17 cellular contexts compared by ENCODE assay signal in the genomic region with DNA sequence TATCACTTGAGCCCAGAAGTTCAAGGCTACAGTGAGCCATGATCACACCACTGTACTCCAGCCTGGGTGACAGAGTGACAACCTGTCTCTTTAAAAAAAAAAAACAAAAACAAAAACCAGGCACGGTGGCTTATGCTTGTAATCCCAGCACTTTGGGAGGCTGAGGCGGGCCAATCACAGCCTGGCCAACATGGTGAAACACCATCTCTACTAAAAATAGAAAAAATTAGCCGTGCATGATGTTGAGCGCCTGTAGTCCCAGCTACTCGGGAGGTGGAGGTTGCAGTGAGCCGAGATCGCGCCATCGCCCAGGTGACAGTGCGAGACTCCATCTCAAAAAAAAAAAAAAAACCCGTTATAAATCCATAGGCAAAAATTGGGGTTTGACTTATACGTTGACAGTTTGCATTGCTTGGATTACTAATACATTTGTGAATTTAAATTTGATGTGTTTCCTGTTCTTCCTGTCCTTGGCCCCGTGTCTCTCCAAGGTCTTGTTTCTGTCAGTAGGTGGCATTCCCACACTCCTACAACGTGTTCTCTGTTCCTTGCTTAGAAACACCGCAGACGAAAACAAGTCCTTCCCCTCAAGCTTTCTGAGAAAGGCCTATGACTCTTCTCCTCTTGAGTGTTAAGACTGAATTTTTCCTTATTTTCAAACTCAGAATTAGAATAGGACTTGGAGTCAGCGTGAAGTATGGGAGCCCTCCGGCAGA.
DNase-seq lines count a peak whose midpoint lies in the region; ATAC-seq and TF ChIP-seq lines count a peak whose summit lies in the region.
"Had no signal": no experiment of that assay in that cellular context is flagged by ENCODE, and none has a peak within 500 bp of the region (broad histone marks: within the 10 kb centered on the region; RNA-seq: fewer than 3 reads in every experiment).

No MANE protein-coding gene starts in this region.

- DNase-seq in CD1c-positive myeloid dendritic cell (ENCODE audit: extremely low spot score), result peak; percentile 45
- no peak for DNase-seq in DND-41
- peak; percentile 77 for DNase-seq in cerebellar cortex (ENCODE audit: low spot score)
- no peak for DNase-seq in naive B cell
- no peak for DNase-seq in mucosa of gallbladder (ENCODE audit: low spot score)
- DNase-seq in NCI-H2107 (lab: John Stamatoyannopoulos, UW), result no peak
- DNase-seq in NCI-H1048 (lab: John Stamatoyannopoulos, UW), result no peak
- DNase-seq: activated CD8-positive, alpha-beta T cell treated with anti-CD3 and anti-CD28 coated beads for 36 hours; amygdala; DMS 273 treated with DMSO at 0.1 percent for 48 hours; foreskin keratinocyte; NCI-H2029 treated with DMSO at 0.1 percent for 48 hours; NCI-H524 treated with DMSO at 0.1 percent for 48 hours; pancreas; Peyer's patch had no signal

- peak overlapping the region in 1 of 8 donors; percentile 56 for H3K4me3 Mint-ChIP-seq in naive B cell
- H3K4me3 Mint-ChIP-seq: activated CD8-positive, alpha-beta T cell treated with anti-CD3 and anti-CD28 coated beads for 36 hours had no signal

- peak overlapping the region; percentile 38 to 89 (median 70) for H3K27ac Mint-ChIP-seq in naive B cell

- peak; percentile 11 for TF ChIP-seq CTCF in DND-41 (IDR thresholded peaks at IDR 0.05; ENCODE audit: borderline replicate concordance, extremely low read depth, low read length, poor library complexity, severe bottlenecking)

- H3K36me3 ChIP-seq in DND-41 (ENCODE audit: insufficient read depth, low read length), result peaks cover 90% of the 10 kb centered on the region

- H3K4me1 ChIP-seq in DND-41 (ENCODE audit: insufficient read depth, low read length), result no peaks in the 10 kb centered on the region
- H3K4me1 ChIP-seq: foreskin keratinocyte, pancreas, Peyer's patch had no signal

- no peaks in the 10 kb centered on the region for H3K9me3 Mint-ChIP-seq in naive B cell
- H3K9me3 Mint-ChIP-seq: activated CD8-positive, alpha-beta T cell treated with anti-CD3 and anti-CD28 coated beads for 36 hours; activated T-helper 2 cell treated with anti-CD3 and anti-CD28 coated beads, Interferon-gamma antibody, Interleukin-2, Interleukin-4, amounts not matched to agents 10 μg/mL and 5 μg/mL and 100 μg/mL, durations not matched to agents 14 hours and 24 hours and 36 hours had no signal

- H2AFZ ChIP-seq in DND-41 (ENCODE audit: low read depth, low read length), result no peak overlapping the region

- H3K79me2 ChIP-seq in DND-41 (ENCODE audit: insufficient read depth, low read length), result no peaks in the 10 kb centered on the region

- no peak overlapping the region for H3K27ac ChIP-seq in DND-41 (ENCODE audit: low read length)
- H3K27ac ChIP-seq: foreskin keratinocyte, pancreas, Peyer's patch, skin epidermis had no signal

- H3K4me2 ChIP-seq in DND-41 (ENCODE audit: insufficient read depth, low read length), result no peak overlapping the region

- H3K4me3 ChIP-seq in DND-41 (ENCODE audit: low read depth in 1 of 2, low read length in 2 of 2), result no peak overlapping the region
- H3K4me3 ChIP-seq: pancreas, Peyer's patch, skin epidermis had no signal

- H3K36me3 Mint-ChIP-seq in naive B cell, result peaks cover 15 to 32% of the 10 kb centered on the region in 2 donors

- H3K27me3 ChIP-seq in DND-41 (ENCODE audit: insufficient read depth, low read length, poor library complexity), result no peaks in the 10 kb centered on the region
- H3K27me3 ChIP-seq: foreskin keratinocyte, pancreas, Peyer's patch had no signal

- ATAC-seq in DND-41 (ENCODE audit: insufficient read depth, low read depth) (no peak), naive B cell (ENCODE audit: low read depth in 2 of 2) (no peak)
- ATAC-seq: activated CD8-positive, alpha-beta T cell treated with anti-CD3 and anti-CD28 coated beads for 36 hours; foreskin keratinocyte; pancreas had no signal

- H3K27me3 Mint-ChIP-seq in naive B cell, result no peaks in the 10 kb centered on the region
- H3K27me3 Mint-ChIP-seq: activated CD8-positive, alpha-beta T cell treated with anti-CD3 and anti-CD28 coated beads for 36 hours had no signal

- peaks cover 7% of the 10 kb centered on the region for H4K20me1 ChIP-seq in DND-41 (ENCODE audit: insufficient read depth, low read length)

- no peaks in the 10 kb centered on the region for H3K9me3 ChIP-seq in DND-41 (ENCODE audit: insufficient read depth, low read length, severe bottlenecking)
- H3K9me3 ChIP-seq: pancreas, Peyer's patch had no signal

- no peak overlapping the region for H3K9ac ChIP-seq in DND-41 (ENCODE audit: low read depth, low read length)

- peaks cover 0 to 22% (median 10%) of the 10 kb centered on the region in 3 donors for H3K4me1 Mint-ChIP-seq in naive B cell

Comparison
In these comparisons a context has a peak if more than half of its experiments do, and no peak if none do; other contexts are left out.
1. DNase-seq: peak in CD1c-positive myeloid dendritic cell (single experiment) and cerebellar cortex (single experiment); none in DND-41 (single experiment), naive B cell (single experiment), mucosa of gallbladder (single experiment), NCI-H2107 (single experiment) and NCI-H1048 (single experiment).